In genomic region chr7:138238734-138239133, GRCh38 we compare ENCODE assay signal across 29 cellular contexts.
"Had no signal": no experiment of that assay in that cellular context is flagged by ENCODE, and none has a peak within 500 bp of the region (broad histone marks: within the 10 kb centered on the region; RNA-seq: fewer than 3 reads in every experiment).

No MANE protein-coding gene starts in this region.

- ATAC-seq: activated T-cell treated with anti-CD3 and anti-CD28 coated beads, Interleukin-2, amount 50 U/mL, for 72 hours; activated T-helper 17 cell treated with anti-CD3 and anti-CD28 coated beads, Interleukin-2, amount 50 U/mL, for 72 hours; body of pancreas had no signal

- H3K36me3 ChIP-seq: adrenal gland, WERI-Rb-1 had no signal

- H3K9me3 ChIP-seq: adrenal gland, body of pancreas had no signal

- H3K27me3 Mint-ChIP-seq: activated CD4-positive, alpha-beta memory T cell treated with anti-CD3 and anti-CD28 coated beads, Interleukin-2, amount 10 ng/mL, durations not matched to agents 7 days and 5 days; activated naive CD4-positive, alpha-beta T cell treated with anti-CD3 and anti-CD28 coated beads, Interleukin-2, amount 50 U/mL, for 24 hours; activated T-helper 17 cell treated with anti-CD3 and anti-CD28 coated beads, Interleukin-2, amount 50 U/mL, for 72 hours had no signal

- H3K4me3 ChIP-seq: adrenal gland, body of pancreas had no signal

- H3K9me3 Mint-ChIP-seq: activated CD4-positive, alpha-beta memory T cell treated with anti-CD3 and anti-CD28 coated beads, Interleukin-2, amount 10 ng/mL, durations not matched to agents 7 days and 5 days; activated naive CD4-positive, alpha-beta T cell treated with anti-CD3 and anti-CD28 coated beads, Interleukin-2, amount 50 U/mL, for 24 hours; activated T-helper 17 cell treated with anti-CD3 and anti-CD28 coated beads, Interleukin-2, amount 50 U/mL, for 72 hours had no signal

- H3K27ac ChIP-seq: adrenal gland, body of pancreas, WERI-Rb-1 had no signal

- DNase-seq: activated CD4-positive, alpha-beta memory T cell treated with anti-CD3 and anti-CD28 coated beads, Interleukin-2, amount 10 ng/mL, durations not matched to agents 7 days and 5 days; activated CD4-positive, alpha-beta T cell treated with anti-CD3 and anti-CD28 coated beads for 1 hour; activated CD4-positive, alpha-beta T cell treated with anti-CD3 and anti-CD28 coated beads for 48 hours; activated CD4-positive, CD25-positive, alpha-beta regulatory T cell; activated effector memory CD4-positive, alpha-beta T cell treated with anti-CD3 and anti-CD28 coated beads, Interleukin-2, amount 50 U/mL, for 16 hours; activated naive CD4-positive, alpha-beta T cell treated with Interleukin-2 at 50 U/mL for 16 hours; activated T-cell treated with anti-CD3 and anti-CD28 coated beads, Interleukin-2, amount 50 U/mL, for 1 hour; activated T-cell treated with anti-CD3 and anti-CD28 coated beads, Interleukin-2, amount 50 U/mL, for 72 hours; body of pancreas; caudate nucleus; cerebellar nuclear complex; KG1; NCI-H1092 treated with DMSO at 0.1 percent for 48 hours; NCI-H1417 treated with DMSO at 0.1 percent for 48 hours; NCI-H187 treated with DMSO at 0.1 percent for 48 hours; NCI-H2081; NCI-H2171 treated with DMSO at 0.1 percent for 48 hours; NCI-H2227 treated with DMSO at 0.1 percent for 48 hours; NCI-H446; NCI-H510A treated with DMSO at 0.1 percent for 48 hours; NCI-H82; Right ventricle myocardium superior; T1000; WERI-Rb-1 had no signal

- H3K27me3 ChIP-seq: adrenal gland, body of pancreas had no signal

- H3K36me3 Mint-ChIP-seq: activated naive CD4-positive, alpha-beta T cell treated with anti-CD3 and anti-CD28 coated beads, Interleukin-2, amount 50 U/mL, for 24 hours had no signal

- H3K4me1 Mint-ChIP-seq: activated CD4-positive, alpha-beta memory T cell treated with anti-CD3 and anti-CD28 coated beads, Interleukin-2, amount 10 ng/mL, durations not matched to agents 7 days and 5 days; activated naive CD4-positive, alpha-beta T cell treated with anti-CD3 and anti-CD28 coated beads, Interleukin-2, amount 50 U/mL, for 24 hours; activated T-helper 17 cell treated with anti-CD3 and anti-CD28 coated beads, Interleukin-2, amount 50 U/mL, for 72 hours had no signal

- H3K4me3 Mint-ChIP-seq: activated CD4-positive, alpha-beta memory T cell treated with anti-CD3 and anti-CD28 coated beads, Interleukin-2, amount 10 ng/mL, durations not matched to agents 7 days and 5 days; activated naive CD4-positive, alpha-beta T cell treated with anti-CD3 and anti-CD28 coated beads, Interleukin-2, amount 50 U/mL, for 24 hours; activated T-cell treated with anti-CD3 and anti-CD28 coated beads, Interleukin-2, amount 50 U/mL, for 72 hours; activated T-helper 17 cell treated with anti-CD3 and anti-CD28 coated beads, Interleukin-2, amount 50 U/mL, for 72 hours had no signal

- FAIRE-seq: astrocyte, bronchial epithelial cell had no signal

- H3K27ac Mint-ChIP-seq: activated CD4-positive, alpha-beta memory T cell treated with anti-CD3 and anti-CD28 coated beads, Interleukin-2, amount 10 ng/mL, durations not matched to agents 7 days and 5 days; activated naive CD4-positive, alpha-beta T cell treated with anti-CD3 and anti-CD28 coated beads, Interleukin-2, amount 50 U/mL, for 24 hours; activated T-cell treated with anti-CD3 and anti-CD28 coated beads, Interleukin-2, amount 50 U/mL, for 72 hours; activated T-helper 17 cell treated with anti-CD3 and anti-CD28 coated beads, Interleukin-2, amount 50 U/mL, for 72 hours had no signal
